Comparison of ENCODE assay signal across 2 cellular contexts in the genomic region with DNA sequence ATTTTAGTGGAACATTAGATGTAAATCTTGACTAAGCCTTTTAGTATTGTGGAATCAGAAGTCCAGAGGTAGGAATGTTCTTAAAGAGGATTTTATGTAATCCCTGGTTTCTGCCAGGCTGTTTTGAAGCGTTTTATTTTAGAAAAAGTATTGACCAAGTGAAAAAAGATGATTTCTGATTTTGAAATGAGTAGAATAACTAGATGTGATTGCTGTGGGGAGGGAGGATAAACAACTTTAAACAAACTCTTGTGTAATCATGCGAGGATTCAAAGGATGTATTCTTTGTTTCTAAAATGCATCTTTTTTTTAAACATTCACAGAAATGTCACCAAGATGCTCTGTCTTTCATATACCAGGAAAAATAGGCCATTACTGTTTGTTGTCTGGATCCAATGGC.
TF ChIP-seq lines count a peak whose summit lies in the region.

No MANE protein-coding gene starts in this region.

TF ChIP-seq in A549, 52 proteins besides CTCF, POLR2A, EP300 and RAD21:
- no peak for TF ChIP-seq RARB (CRISPR knock-in tag; IDR thresholded peaks at IDR 0.05)
- no peak for TF ChIP-seq RFX5 (IDR thresholded peaks at IDR 0.05)
- no peak for TF ChIP-seq EHF (CRISPR knock-in tag; IDR thresholded peaks at IDR 0.05)

TF ChIP-seq in HepG2, 621 proteins besides CTCF, POLR2A, EP300 and RAD21:
- TF ChIP-seq SOX5 (CRISPR knock-in tag; IDR thresholded peaks at IDR 0.05; ENCODE audit: borderline replicate concordance) (peak; percentile 21; the same call in 1 of the 2 replicates), CEBPG (CRISPR knock-in tag; IDR thresholded peaks at IDR 0.05) (peak; percentile 30; the same call in 1 of the 2 replicates), HIVEP1 (CRISPR knock-in tag; IDR thresholded peaks at IDR 0.05) (no peak), GATAD2A (CRISPR knock-in tag; IDR thresholded peaks at IDR 0.05) (peak; percentile 41; the same call in 1 of the 2 replicates), ZNF292 (CRISPR knock-in tag; IDR thresholded peaks at IDR 0.05; ENCODE audit: borderline replicate concordance, low read depth) (no peak), CENPT (CRISPR knock-in tag; IDR thresholded peaks at IDR 0.05; ENCODE audit: low read depth) (no peak), EHMT2 (IDR thresholded peaks at IDR 0.05; ENCODE audit: borderline replicate concordance, low read depth, low read length) (no peak), SOX13 (IDR thresholded peaks at IDR 0.05) (no peak), SOX13 (CRISPR knock-in tag; conservative IDR thresholded peaks at IDR 0.05 in 1 of 2, IDR thresholded peaks at IDR 0.05 in 1 of 2) (peak in 1 of 2 experiments; percentile 39; a peak in 1 of 4 replicates), TGIF2 (CRISPR knock-in tag; IDR thresholded peaks at IDR 0.05) (no peak), SOX6 (IDR thresholded peaks at IDR 0.05) (no peak), SOX6 (CRISPR knock-in tag; IDR thresholded peaks at IDR 0.05) (peak; percentile 32; the same call in 1 of the 2 replicates), FOXJ3 (CRISPR knock-in tag; IDR thresholded peaks at IDR 0.05; ENCODE audit: borderline replicate concordance) (no peak), NFE2L2 (IDR thresholded peaks at IDR 0.05; ENCODE audit: low read length) (no peak), SMYD3 (CRISPR knock-in tag; IDR thresholded peaks at IDR 0.05) (no peak), ZFP36 (IDR thresholded peaks at IDR 0.05; ENCODE audit: borderline replicate concordance, low read depth, low read length, partially characterized antibody) (no peak), FLYWCH1 (CRISPR knock-in tag; IDR thresholded peaks at IDR 0.05) (no peak), FOXA3 (CRISPR knock-in tag; IDR thresholded peaks at IDR 0.05) (0 out of 2 replicates have a peak, but pooled peaks have one; percentile 9), CREB1 (IDR thresholded peaks at IDR 0.05) (no peak), CREB1 (CRISPR knock-in tag; IDR thresholded peaks at IDR 0.05) (no peak), TCF7L2 (IDR thresholded peaks at IDR 0.05; ENCODE audit: low read depth, low read length) (no peak), SALL2 (CRISPR knock-in tag; IDR thresholded peaks at IDR 0.05) (no peak)
- TF ChIP-seq, protein P1, sequence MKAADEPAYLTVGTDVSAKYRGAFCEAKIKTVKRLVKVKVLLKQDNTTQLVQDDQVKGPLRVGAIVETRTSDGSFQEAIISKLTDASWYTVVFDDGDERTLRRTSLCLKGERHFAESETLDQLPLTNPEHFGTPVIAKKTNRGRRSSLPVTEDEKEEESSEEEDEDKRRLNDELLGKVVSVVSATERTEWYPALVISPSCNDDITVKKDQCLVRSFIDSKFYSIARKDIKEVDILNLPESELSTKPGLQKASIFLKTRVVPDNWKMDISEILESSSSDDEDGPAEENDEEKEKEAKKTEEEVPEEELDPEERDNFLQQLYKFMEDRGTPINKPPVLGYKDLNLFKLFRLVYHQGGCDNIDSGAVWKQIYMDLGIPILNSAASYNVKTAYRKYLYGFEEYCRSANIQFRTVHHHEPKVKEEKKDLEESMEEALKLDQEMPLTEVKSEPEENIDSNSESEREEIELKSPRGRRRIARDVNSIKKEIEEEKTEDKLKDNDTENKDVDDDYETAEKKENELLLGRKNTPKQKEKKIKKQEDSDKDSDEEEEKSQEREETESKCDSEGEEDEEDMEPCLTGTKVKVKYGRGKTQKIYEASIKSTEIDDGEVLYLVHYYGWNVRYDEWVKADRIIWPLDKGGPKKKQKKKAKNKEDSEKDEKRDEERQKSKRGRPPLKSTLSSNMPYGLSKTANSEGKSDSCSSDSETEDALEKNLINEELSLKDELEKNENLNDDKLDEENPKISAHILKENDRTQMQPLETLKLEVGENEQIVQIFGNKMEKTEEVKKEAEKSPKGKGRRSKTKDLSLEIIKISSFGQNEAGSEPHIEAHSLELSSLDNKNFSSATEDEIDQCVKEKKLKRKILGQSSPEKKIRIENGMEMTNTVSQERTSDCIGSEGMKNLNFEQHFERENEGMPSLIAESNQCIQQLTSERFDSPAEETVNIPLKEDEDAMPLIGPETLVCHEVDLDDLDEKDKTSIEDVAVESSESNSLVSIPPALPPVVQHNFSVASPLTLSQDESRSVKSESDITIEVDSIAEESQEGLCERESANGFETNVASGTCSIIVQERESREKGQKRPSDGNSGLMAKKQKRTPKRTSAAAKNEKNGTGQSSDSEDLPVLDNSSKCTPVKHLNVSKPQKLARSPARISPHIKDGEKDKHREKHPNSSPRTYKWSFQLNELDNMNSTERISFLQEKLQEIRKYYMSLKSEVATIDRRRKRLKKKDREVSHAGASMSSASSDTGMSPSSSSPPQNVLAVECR (CRISPR knock-in tag; IDR thresholded peaks at IDR 0.05; ENCODE audit: borderline replicate concordance) = no peak
